ENCODE assay signal across 21 cellular contexts in genomic region chr6:148658701-148659100, GRCh38.
A peak's percentile ranks its signal among the peaks of the same experiment; 100 is the strongest.
DNase-seq lines count a peak whose midpoint lies in the region; TF ChIP-seq lines count a peak whose summit lies in the region.
"Had no signal": no experiment of that assay in that cellular context is flagged by ENCODE, and none has a peak within 500 bp of the region (broad histone marks: within the 10 kb centered on the region; RNA-seq: fewer than 3 reads in every experiment).

No MANE protein-coding gene starts in this region.

- H3K79me2 ChIP-seq in GM23248 (ENCODE audit: insufficient read depth), result no peaks in the 10 kb centered on the region

- POLR2A ChIA-PET in MCF 10A (lab: Yijun Ruan, JAX), result interaction anchor here (1.3 kb wide), 1 partner anchor 15 kb away, joined by 5 read pairs; no protein-coding TSS in a partner anchor

- H2AFZ ChIP-seq in GM23248, result no peak overlapping the region

- CTCF ChIA-PET in MCF 10A (lab: Yijun Ruan, JAX), result no interaction called here

- no peak overlapping the region for H3K4me2 ChIP-seq in GM23248 (ENCODE audit: unreplicated experiment)
- H3K4me2 ChIP-seq: A549 had no signal

- no peaks in the 10 kb centered on the region for H3K9me2 ChIP-seq in GM23248 (ENCODE audit: insufficient read depth)

- no TSS peak for BruUV-seq in MCF 10A (replicated peaks; lab: Mats Ljungman, UMichigan)

- peak; percentile 72 for DNase-seq in LoVo (ENCODE audit: low spot score)
- peak; percentile 9 for DNase-seq in SW480 (ENCODE audit: low spot score)
- DNase-seq in fibroblast of villous mesenchyme (ENCODE audit: low read depth), result peak; percentile 12
- DNase-seq in GM23248, result no peak
- DNase-seq in retina, result no peak
- no peak for DNase-seq in MCF 10A (ENCODE audit: unreplicated experiment)
- no peak for DNase-seq in stimulated activated CD8-positive, alpha-beta memory T cell treated with anti-CD3 and anti-CD28 coated beads, Interleukin-4, amount 100 ng/mL, for 48 hours
- DNase-seq: 8988T; ACHN; AML-193; BE2C; Calu3; CD4-positive, alpha-beta T cell; COR-L47; DMS53; DND-41; H9 had no signal

- no peaks in the 10 kb centered on the region for H4K20me1 ChIP-seq in GM23248 (ENCODE audit: insufficient read depth)
- H4K20me1 ChIP-seq: BLaER1 treated with 17β-estradiol and CSF1 and Interleukin-3, amounts not matched to agents 10 nM and 100 nM had no signal

- intact Hi-C loops in MCF 10A (cut with micrococcal nuclease), result no loop called here

- H3K27ac Mint-ChIP-seq in MCF 10A (ENCODE audit: low read depth, unreplicated experiment), result no peak overlapping the region
- H3K27ac Mint-ChIP-seq: CD4-positive, alpha-beta T cell; H9 had no signal

- H3K4me3 Mint-ChIP-seq in MCF 10A (ENCODE audit: unreplicated experiment), result no peak overlapping the region
- H3K4me3 Mint-ChIP-seq: CD14-positive monocyte; CD4-positive, alpha-beta T cell; H9 had no signal

- no peaks in the 10 kb centered on the region for H3K27me3 Mint-ChIP-seq in MCF 10A (ENCODE audit: insufficient read depth, unreplicated experiment)
- H3K27me3 Mint-ChIP-seq: CD4-positive, alpha-beta T cell had no signal

- H3K27me3 ChIP-seq in GM23248 (replicated peaks; ENCODE audit: insufficient read depth), result no peaks in the 10 kb centered on the region
- H3K27me3 ChIP-seq: BE2C; BLaER1 treated with 17β-estradiol and CSF1 and Interleukin-3, amounts not matched to agents 10 nM and 100 nM had no signal

- no peak overlapping the region for H3K4me3 ChIP-seq in fibroblast of villous mesenchyme (ENCODE audit: low read depth, low read length)
- H3K4me3 ChIP-seq in GM23248, result no peak overlapping the region
- H3K4me3 ChIP-seq: A549; BLaER1 treated with 17β-estradiol and CSF1 and Interleukin-3, amounts not matched to agents 10 nM and 100 nM; GM12878 had no signal

- peaks cover 8% of the 10 kb centered on the region for H3K4me1 Mint-ChIP-seq in MCF 10A (ENCODE audit: insufficient read depth, unreplicated experiment)
- H3K4me1 Mint-ChIP-seq: H9 had no signal

- H3K9ac ChIP-seq in GM23248, result no peak overlapping the region
- H3K9ac ChIP-seq: BLaER1 treated with 17β-estradiol and CSF1 and Interleukin-3, amounts not matched to agents 10 nM and 100 nM had no signal

- H3F3A ChIP-seq in GM23248 (ENCODE audit: insufficient read depth), result peaks cover 12% of the 10 kb centered on the region; the same call in 1 of the 2 replicates

- peaks cover 10% of the 10 kb centered on the region for H3K4me1 ChIP-seq in GM23248 (ENCODE audit: insufficient read depth)
- H3K4me1 ChIP-seq: A549, BE2C had no signal

- H3K9me3 ChIP-seq in GM23248 (ENCODE audit: low read depth), result peaks cover 6% of the 10 kb centered on the region
- H3K9me3 ChIP-seq: BE2C had no signal

- H3K9me3 Mint-ChIP-seq in MCF 10A (ENCODE audit: unreplicated experiment), result peaks cover 28% of the 10 kb centered on the region

- TF ChIP-seq CTCF in fibroblast of villous mesenchyme (IDR thresholded peaks at IDR 0.05; ENCODE audit: insufficient read depth, low read depth, low read length) (no peak), MCF 10A (IDR thresholded peaks at IDR 0.05; ENCODE audit: unreplicated experiment) (no peak)

- in situ Hi-C loops in GM23248 (cut with MboI), result no loop called here

- no peak overlapping the region for H3K27ac ChIP-seq in GM23248
- H3K27ac ChIP-seq: A549 had no signal

- H3K36me3 ChIP-seq in GM23248 (ENCODE audit: low read depth), result no peaks in the 10 kb centered on the region
- H3K36me3 ChIP-seq: BE2C had no signal

- H3K36me3 Mint-ChIP-seq in MCF 10A (ENCODE audit: insufficient read depth, unreplicated experiment), result no peaks in the 10 kb centered on the region

Comparison
In these comparisons a context has a peak if more than half of its experiments do, and no peak if none do; other contexts are left out.
1. DNase-seq: peak in LoVo (single experiment), SW480 (single experiment) and fibroblast of villous mesenchyme (single experiment); none in GM23248 (single experiment), retina (single experiment), MCF 10A (single experiment) and stimulated activated CD8-positive, alpha-beta memory T cell treated with anti-CD3 and anti-CD28 coated beads, Interleukin-4, amount 100 ng/mL, for 48 hours (single experiment).